ENCODE assay signal across 19 cellular contexts in the genomic region with DNA sequence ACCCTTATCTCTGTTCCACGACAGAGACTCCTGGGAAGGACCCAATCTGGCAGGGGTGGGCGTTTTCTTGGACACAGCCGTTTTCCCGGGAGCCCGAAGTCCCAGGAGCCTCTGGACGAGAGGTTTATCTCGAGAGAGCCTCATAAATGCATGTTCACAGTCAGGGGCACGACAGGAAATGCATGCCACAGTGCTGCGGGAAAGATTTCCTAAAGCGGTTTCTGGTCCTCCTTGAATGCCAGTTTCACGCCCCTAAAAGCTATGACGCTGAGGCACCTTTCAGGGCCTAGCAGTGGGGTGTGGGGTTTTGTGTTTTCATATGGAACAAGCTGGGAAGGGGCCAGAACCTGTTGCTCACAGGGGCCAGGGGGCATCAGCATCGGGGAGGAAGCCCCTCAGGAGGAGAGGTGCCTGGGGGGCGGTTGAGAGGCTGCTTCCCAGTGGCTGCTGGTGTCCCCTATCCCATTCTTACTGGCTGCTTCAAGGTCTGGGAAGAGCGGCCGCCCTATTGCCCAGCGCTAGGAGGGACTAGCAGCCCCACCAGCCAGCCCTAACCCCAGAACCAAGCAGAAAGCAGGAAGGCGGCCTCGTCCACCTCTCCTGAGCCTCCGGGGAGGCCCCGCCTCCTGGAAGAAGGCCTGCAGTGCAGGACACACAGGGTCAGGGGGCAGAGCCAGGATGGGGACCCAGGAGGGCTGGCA.
DNase-seq lines count a peak whose midpoint lies in the region; ATAC-seq and TF ChIP-seq lines count a peak whose summit lies in the region.
"Had no signal": no experiment of that assay in that cellular context is flagged by ENCODE, and none has a peak within 500 bp of the region (broad histone marks: within the 10 kb centered on the region; RNA-seq: fewer than 3 reads in every experiment).

No MANE protein-coding gene starts in this region.

- ATAC-seq in stimulated activated naive CD8-positive, alpha-beta T cell treated with anti-CD3 and anti-CD28 coated beads, Interleukin-15, amount 100 ng/mL, for 72 hours: no peak
- ATAC-seq in stimulated activated naive CD8-positive, alpha-beta T cell treated with anti-CD3 and anti-CD28 coated beads, Interleukin-15, Interleukin-2, amounts not matched to agents 100 U/mL and 50 U/mL, for 24 hours: no peak
- no peak for ATAC-seq in activated CD8-positive, alpha-beta T cell treated with anti-CD3 and anti-CD28 coated beads for 36 hours
- ATAC-seq in thoracic aorta (ENCODE audit: insufficient number of reproducible peaks, low FRiP score, low read depth) (no peak), HG02970 (IDR thresholded peaks at IDR 0.05; ENCODE audit: low FRiP score, unreplicated experiment) (no peak)
- ATAC-seq: activated CD4-positive, alpha-beta T cell treated with anti-CD3 and anti-CD28 coated beads for 36 hours; activated T-cell treated with anti-CD3 and anti-CD28 coated beads, Interleukin-2, amount 50 U/mL, for 4 hours; heart right ventricle had no signal

- no peaks in the 10 kb centered on the region for H3K27me3 ChIP-seq in thoracic aorta (replicated peaks; ENCODE audit: insufficient read depth)
- H3K27me3 ChIP-seq: adrenal gland, colonic mucosa, heart right ventricle, MG63 had no signal

- peaks cover 4% of the 10 kb centered on the region for H3K36me3 Mint-ChIP-seq in activated CD8-positive, alpha-beta T cell treated with anti-CD3 and anti-CD28 coated beads for 36 hours (ENCODE audit: low read depth)

- H3K27ac ChIP-seq in thoracic aorta: peak overlapping the region; percentile 8 to 12
- H3K27ac ChIP-seq: colonic mucosa, HL-60 had no signal

- CTCF ChIA-PET in activated CD8-positive, alpha-beta T cell treated with anti-CD3 and anti-CD28 coated beads for 36 hours (lab: Charles Lee): no interaction called here

- no peak for DNase-seq in stimulated activated naive CD8-positive, alpha-beta T cell treated with anti-CD3 and anti-CD28 coated beads, Interleukin-15, amount 100 ng/mL, for 72 hours
- no peak for DNase-seq in stimulated activated naive CD8-positive, alpha-beta T cell treated with anti-CD3 and anti-CD28 coated beads, Interleukin-15, Interleukin-2, amounts not matched to agents 100 U/mL and 50 U/mL, for 24 hours
- DNase-seq in activated CD8-positive, alpha-beta T cell treated with anti-CD3 and anti-CD28 coated beads for 36 hours: peak; percentile 58
- DNase-seq in iPS-NIHi11 (ENCODE audit: low spot score): peak; percentile 57
- no peak for DNase-seq in thoracic aorta (ENCODE audit: low spot score)
- no peak for DNase-seq in NCI-H748 treated with DMSO at 0.1 percent for 48 hours (lab: John Stamatoyannopoulos, UW)
- no peak for DNase-seq in NCI-H2081 (lab: John Stamatoyannopoulos, UW)
- DNase-seq: activated CD4-positive, alpha-beta T cell treated with anti-CD3 and anti-CD28 coated beads for 36 hours; activated T-cell treated with anti-CD3 and anti-CD28 coated beads, Interleukin-2, amount 50 U/mL, for 4 hours; colonic mucosa; erythroblast; HCEC 1CT; heart right ventricle; MG63; T-helper 2 cell had no signal

- POLR2A ChIA-PET in activated CD8-positive, alpha-beta T cell treated with anti-CD3 and anti-CD28 coated beads for 36 hours (lab: Charles Lee): interaction anchor here (1.0 kb wide), 2 partner anchors 8 to 357 kb away, joined by 3 read pairs; no protein-coding TSS in a partner anchor

- peaks cover 9 to 44% of the 10 kb centered on the region in 2 donors for H3K4me1 ChIP-seq in thoracic aorta (ENCODE audit: control insufficient read depth in 1 of 2, low read depth in 2 of 2)
- H3K4me1 ChIP-seq: colonic mucosa had no signal

- H3K4me1 Mint-ChIP-seq in stimulated activated naive CD8-positive, alpha-beta T cell treated with anti-CD3 and anti-CD28 coated beads, Interleukin-15, amount 100 ng/mL, for 72 hours: peaks cover 78% of the 10 kb centered on the region
- peaks cover 52% of the 10 kb centered on the region for H3K4me1 Mint-ChIP-seq in activated CD8-positive, alpha-beta T cell treated with anti-CD3 and anti-CD28 coated beads for 36 hours (ENCODE audit: low read depth)

- no peaks in the 10 kb centered on the region for H3K9me3 Mint-ChIP-seq in stimulated activated naive CD8-positive, alpha-beta T cell treated with anti-CD3 and anti-CD28 coated beads, Interleukin-15, amount 100 ng/mL, for 72 hours
- H3K9me3 Mint-ChIP-seq in activated CD8-positive, alpha-beta T cell treated with anti-CD3 and anti-CD28 coated beads for 36 hours: no peaks in the 10 kb centered on the region
- H3K9me3 Mint-ChIP-seq: activated T-cell treated with anti-CD3 and anti-CD28 coated beads, Interleukin-2, amount 50 U/mL, for 4 hours had no signal

- H3K9me3 ChIP-seq in thoracic aorta: no peaks in the 10 kb centered on the region
- H3K9me3 ChIP-seq: adrenal gland, colonic mucosa, heart right ventricle, MG63 had no signal

- peak overlapping the region; percentile 34 to 74 for H3K27ac Mint-ChIP-seq in stimulated activated naive CD8-positive, alpha-beta T cell treated with anti-CD3 and anti-CD28 coated beads, Interleukin-15, amount 100 ng/mL, for 72 hours
- H3K27ac Mint-ChIP-seq in activated CD8-positive, alpha-beta T cell treated with anti-CD3 and anti-CD28 coated beads for 36 hours: peak overlapping the region; percentile 36
- H3K27ac Mint-ChIP-seq: activated CD4-positive, alpha-beta T cell treated with anti-CD3 and anti-CD28 coated beads for 36 hours had no signal

- H3K4me3 Mint-ChIP-seq in stimulated activated naive CD8-positive, alpha-beta T cell treated with anti-CD3 and anti-CD28 coated beads, Interleukin-15, amount 100 ng/mL, for 72 hours: peak overlapping the region in 1 of 2 donors; percentile 42
- H3K4me3 Mint-ChIP-seq in activated CD8-positive, alpha-beta T cell treated with anti-CD3 and anti-CD28 coated beads for 36 hours: no peak overlapping the region
- H3K4me3 Mint-ChIP-seq: activated CD4-positive, alpha-beta T cell treated with anti-CD3 and anti-CD28 coated beads for 36 hours; activated T-cell treated with anti-CD3 and anti-CD28 coated beads, Interleukin-2, amount 50 U/mL, for 4 hours had no signal

- peaks cover 12% of the 10 kb centered on the region for H3K36me3 ChIP-seq in thoracic aorta
- H3K36me3 ChIP-seq: colonic mucosa, MG63 had no signal

- TF ChIP-seq CTCF in activated CD8-positive, alpha-beta T cell treated with anti-CD3 and anti-CD28 coated beads for 36 hours (IDR thresholded peaks at IDR 0.05): no peak
- TF ChIP-seq CTCF in thoracic aorta (IDR thresholded peaks at IDR 0.05): no peak

- intact Hi-C loops in activated CD8-positive, alpha-beta T cell treated with anti-CD3 and anti-CD28 coated beads for 36 hours (cut with micrococcal nuclease): no loop called here

- H3K4me3 ChIP-seq in thoracic aorta: no peak overlapping the region
- H3K4me3 ChIP-seq: adrenal gland, colonic mucosa, heart right ventricle, lung, MG63 had no signal

- no peaks in the 10 kb centered on the region for H3K27me3 Mint-ChIP-seq in stimulated activated naive CD8-positive, alpha-beta T cell treated with anti-CD3 and anti-CD28 coated beads, Interleukin-15, amount 100 ng/mL, for 72 hours
- H3K27me3 Mint-ChIP-seq in activated CD8-positive, alpha-beta T cell treated with anti-CD3 and anti-CD28 coated beads for 36 hours: no peaks in the 10 kb centered on the region
- H3K27me3 Mint-ChIP-seq: activated CD4-positive, alpha-beta T cell treated with anti-CD3 and anti-CD28 coated beads for 36 hours had no signal

Comparison
In these comparisons a context has a peak if more than half of its experiments do, and no peak if none do; other contexts are left out.
1. DNase-seq: peak in activated CD8-positive, alpha-beta T cell treated with anti-CD3 and anti-CD28 coated beads for 36 hours (single experiment) and iPS-NIHi11 (single experiment); none in stimulated activated naive CD8-positive, alpha-beta T cell treated with anti-CD3 and anti-CD28 coated beads, Interleukin-15, amount 100 ng/mL, for 72 hours (0 of 2), stimulated activated naive CD8-positive, alpha-beta T cell treated with anti-CD3 and anti-CD28 coated beads, Interleukin-15, Interleukin-2, amounts not matched to agents 100 U/mL and 50 U/mL, for 24 hours (single experiment), thoracic aorta (single experiment), NCI-H748 treated with DMSO at 0.1 percent for 48 hours (single experiment) and NCI-H2081 (0 of 2).